In genomic region chr1:209988706-209989105, GRCh38 we compare ENCODE assay signal across 18 cellular contexts. TPM values are rescaled to one million over a fixed set of nuclear protein-coding genes. Genes with fewer than 3 reads are reported as not detected.
DNase-seq lines count a peak whose midpoint lies in the region; ATAC-seq, FAIRE-seq and TF ChIP-seq lines count a peak whose summit lies in the region.
"Had no signal": no experiment of that assay in that cellular context is flagged by ENCODE, and none has a peak within 500 bp of the region (broad histone marks: within the 10 kb centered on the region; RNA-seq: fewer than 3 reads in every experiment).

No MANE protein-coding gene starts in this region.

- H3K9ac ChIP-seq in astrocyte (ENCODE audit: low read length): no peak overlapping the region

- H3K4me3 Mint-ChIP-seq in MCF 10A (ENCODE audit: unreplicated experiment): no peak overlapping the region
- H3K4me3 Mint-ChIP-seq in astrocyte (ENCODE audit: unreplicated experiment): no peak overlapping the region
- H3K4me3 Mint-ChIP-seq in activated CD4-positive, alpha-beta T cell treated with anti-CD3 and anti-CD28 coated beads for 36 hours: no peak overlapping the region
- H3K4me3 Mint-ChIP-seq: CD14-positive monocyte had no signal

- ATAC-seq in activated CD4-positive, alpha-beta T cell treated with anti-CD3 and anti-CD28 coated beads for 36 hours: no peak
- ATAC-seq in GM18517 (IDR thresholded peaks at IDR 0.05; ENCODE audit: unreplicated experiment): no peak

- H3K4me1 ChIP-seq in breast epithelium: no peaks in the 10 kb centered on the region
- no peaks in the 10 kb centered on the region for H3K4me1 ChIP-seq in astrocyte (ENCODE audit: insufficient read depth, low read length)

- H3K9me3 ChIP-seq in breast epithelium (peaks cover 6 to 7% of the 10 kb centered on the region in 2 donors), astrocyte (ENCODE audit: insufficient read depth, low read depth, low read length) (no peaks in the 10 kb centered on the region)
- H3K9me3 ChIP-seq: Caco-2, MG63 had no signal

- H3K9me3 Mint-ChIP-seq in MCF 10A (ENCODE audit: unreplicated experiment) (no peaks in the 10 kb centered on the region), astrocyte (ENCODE audit: unreplicated experiment) (peaks cover 3% of the 10 kb centered on the region)
- no peaks in the 10 kb centered on the region for H3K9me3 Mint-ChIP-seq in activated CD4-positive, alpha-beta T cell treated with anti-CD3 and anti-CD28 coated beads for 36 hours (ENCODE audit: low read depth)

- no peak for FAIRE-seq in astrocyte (lab: Jason Lieb, UNC)

- H3K4me1 Mint-ChIP-seq in MCF 10A (ENCODE audit: insufficient read depth, unreplicated experiment) (peaks cover 16% of the 10 kb centered on the region), astrocyte (ENCODE audit: low read depth, unreplicated experiment) (peaks cover 6% of the 10 kb centered on the region)
- H3K4me1 Mint-ChIP-seq in activated CD4-positive, alpha-beta T cell treated with anti-CD3 and anti-CD28 coated beads for 36 hours: no peaks in the 10 kb centered on the region
- H3K4me1 Mint-ChIP-seq: CD14-positive monocyte had no signal

- BruUV-seq in MCF 10A (replicated peaks; lab: Mats Ljungman, UMichigan): no TSS peak

- H3K36me3 Mint-ChIP-seq in MCF 10A (ENCODE audit: insufficient read depth, unreplicated experiment) (no peaks in the 10 kb centered on the region), astrocyte (ENCODE audit: low read depth, unreplicated experiment) (no peaks in the 10 kb centered on the region)
- H3K36me3 Mint-ChIP-seq in activated CD4-positive, alpha-beta T cell treated with anti-CD3 and anti-CD28 coated beads for 36 hours (ENCODE audit: low read depth): no peaks in the 10 kb centered on the region
- H3K36me3 Mint-ChIP-seq: CD14-positive monocyte had no signal

- H2AFZ ChIP-seq in astrocyte (ENCODE audit: low read depth, low read length): no peak overlapping the region

- H3K27ac ChIP-seq in breast epithelium: no peak overlapping the region
- H3K27ac ChIP-seq in astrocyte (ENCODE audit: low read depth, low read length): no peak overlapping the region

- POLR2A ChIA-PET in MCF 10A (lab: Yijun Ruan, JAX): interaction anchor here (0.6 to 5.9 kb wide), 15 partner anchors 41 to 183 kb away, joined by 3 to 87 read pairs (median 7); partner anchors contain the start of genes IRF6 and UTP25
- POLR2A ChIA-PET in activated CD4-positive, alpha-beta T cell treated with anti-CD3 and anti-CD28 coated beads for 36 hours (lab: Charles Lee): no interaction called here

- H4K20me1 ChIP-seq in astrocyte (ENCODE audit: insufficient read depth, low read length): no peaks in the 10 kb centered on the region

- DNase-seq in MCF 10A (ENCODE audit: unreplicated experiment): no peak
- no peak for DNase-seq in breast epithelium (ENCODE audit: low spot score in 2 of 2)
- DNase-seq in astrocyte (ENCODE audit: low read depth): peak; percentile 16
- DNase-seq in fibroblast of the aortic adventitia (ENCODE audit: low read depth): peak; percentile 13
- DNase-seq in activated CD4-positive, alpha-beta T cell treated with anti-CD3 and anti-CD28 coated beads for 36 hours: no peak
- no peak for DNase-seq in anterior cingulate cortex (lab: John Stamatoyannopoulos, UW)
- no peak for DNase-seq in GM20000 (ENCODE audit: low spot score)
- DNase-seq: Caco-2, DMS79 treated with DMSO at 0.1 percent for 48 hours, KG1, MG63, NCI-H1092 treated with DMSO at 0.1 percent for 48 hours, NCI-H187, NCI-H2171, NCI-H446 treated with DMSO at 0.1 percent for 48 hours, SHP77 had no signal

- peaks cover 0 to 5% of the 10 kb centered on the region in 2 donors for H3K27me3 ChIP-seq in breast epithelium
- no peaks in the 10 kb centered on the region for H3K27me3 ChIP-seq in astrocyte (ENCODE audit: insufficient read depth, low read length)

- intact Hi-C loops in MCF 10A (cut with micrococcal nuclease) (loop anchor here (1.0 to 5.0 kb wide), 4 partner anchors 102 to 411 kb away; no protein-coding TSS in a partner anchor), breast epithelium (cut with DNase I; ENCODE audit: low total_unique reads) (no loop called here)
- intact Hi-C loops in activated CD4-positive, alpha-beta T cell treated with anti-CD3 and anti-CD28 coated beads for 36 hours (cut with DNase I, micrococcal nuclease): loop anchor here (1.0 kb wide), 1 partner anchor 128 kb away; no protein-coding TSS in a partner anchor

- TF ChIP-seq CTCF in MCF 10A (IDR thresholded peaks at IDR 0.05; ENCODE audit: unreplicated experiment): no peak
- no peak for TF ChIP-seq CTCF in breast epithelium (IDR thresholded peaks at IDR 0.05)
- TF ChIP-seq CTCF in astrocyte (IDR thresholded peaks at IDR 0.05; ENCODE audit: insufficient read depth, low read depth, low read length): no peak
- no peak for TF ChIP-seq CTCF in fibroblast of the aortic adventitia (IDR thresholded peaks at IDR 0.05; ENCODE audit: insufficient read depth, low read length)
- TF ChIP-seq CTCF in GM20000 (IDR thresholded peaks at IDR 0.05; ENCODE audit: extremely low read depth, missing control alignments): no peak

- no peak for TF ChIP-seq POLR2A in breast epithelium (IDR thresholded peaks at IDR 0.05)

- H3K4me2 ChIP-seq in astrocyte (ENCODE audit: low read length): no peak overlapping the region

- H3K27me3 Mint-ChIP-seq in MCF 10A (ENCODE audit: insufficient read depth, unreplicated experiment): peaks cover 7% of the 10 kb centered on the region
- H3K27me3 Mint-ChIP-seq in astrocyte (ENCODE audit: low read depth, unreplicated experiment): no peaks in the 10 kb centered on the region
- peaks cover 19% of the 10 kb centered on the region for H3K27me3 Mint-ChIP-seq in activated CD4-positive, alpha-beta T cell treated with anti-CD3 and anti-CD28 coated beads for 36 hours

- CTCF ChIA-PET in MCF 10A (lab: Yijun Ruan, JAX): interaction anchor here (0.7 to 20.8 kb wide), 30 partner anchors 7 to 416 kb away, joined by 3 to 814 read pairs (median 7); partner anchors contain the start of gene UTP25
- CTCF ChIA-PET in activated CD4-positive, alpha-beta T cell treated with anti-CD3 and anti-CD28 coated beads for 36 hours (lab: Charles Lee): interaction anchor here (0.6 to 2.8 kb wide), 6 partner anchors 88 to 419 kb away, joined by 3 to 14 read pairs (median 4); no protein-coding TSS in a partner anchor

- no peak overlapping the region for H3K4me3 ChIP-seq in breast epithelium
- no peak overlapping the region for H3K4me3 ChIP-seq in astrocyte (ENCODE audit: insufficient read depth, low read depth, low read length)
- H3K4me3 ChIP-seq in fibroblast of the aortic adventitia (ENCODE audit: low read depth, low read length): no peak overlapping the region
- H3K4me3 ChIP-seq: MG63 had no signal

- H3K36me3 ChIP-seq in breast epithelium: no peaks in the 10 kb centered on the region
- no peaks in the 10 kb centered on the region for H3K36me3 ChIP-seq in astrocyte (ENCODE audit: insufficient read depth, low read length)
- H3K36me3 ChIP-seq: MG63 had no signal

- no peaks in the 10 kb centered on the region for H3K79me2 ChIP-seq in astrocyte (ENCODE audit: insufficient read depth, low read length)

- H3K27ac Mint-ChIP-seq in MCF 10A (ENCODE audit: low read depth, unreplicated experiment): peak overlapping the region; percentile 70
- H3K27ac Mint-ChIP-seq in astrocyte (ENCODE audit: unreplicated experiment): peak overlapping the region; percentile 7
- H3K27ac Mint-ChIP-seq in activated CD4-positive, alpha-beta T cell treated with anti-CD3 and anti-CD28 coated beads for 36 hours: no peak overlapping the region
- H3K27ac Mint-ChIP-seq: CD14-positive monocyte had no signal

RNA-seq across cellular contexts. Expression of gene SYT14, which starts 50.7 kb away (rescaled TPM):
- total RNA-seq in MCF 10A (2022): 0.79 and 1.4 TPM in 2 replicates
- total RNA-seq in breast epithelium: under 1 TPM in 1 of 3 donors, not detected in 2; 0.73 TPM
- 3.9 and 6.1 TPM in 2 replicates for total RNA-seq in astrocyte
- total RNA-seq in fibroblast of the aortic adventitia (ENCODE audit: low replicate concordance): 0.08 and 35.0 TPM in 2 replicates
- not detected for total RNA-seq in activated CD4-positive, alpha-beta T cell treated with anti-CD3 and anti-CD28 coated beads for 36 hours

Comparison
In these comparisons a context has a peak if more than half of its experiments do, and no peak if none do; other contexts are left out.
1. DNase-seq: peak in astrocyte (single experiment) and fibroblast of the aortic adventitia (single experiment); none in MCF 10A (single experiment), breast epithelium (0 of 2), activated CD4-positive, alpha-beta T cell treated with anti-CD3 and anti-CD28 coated beads for 36 hours (single experiment), anterior cingulate cortex (0 of 58) and GM20000 (single experiment).